In the genomic region with DNA sequence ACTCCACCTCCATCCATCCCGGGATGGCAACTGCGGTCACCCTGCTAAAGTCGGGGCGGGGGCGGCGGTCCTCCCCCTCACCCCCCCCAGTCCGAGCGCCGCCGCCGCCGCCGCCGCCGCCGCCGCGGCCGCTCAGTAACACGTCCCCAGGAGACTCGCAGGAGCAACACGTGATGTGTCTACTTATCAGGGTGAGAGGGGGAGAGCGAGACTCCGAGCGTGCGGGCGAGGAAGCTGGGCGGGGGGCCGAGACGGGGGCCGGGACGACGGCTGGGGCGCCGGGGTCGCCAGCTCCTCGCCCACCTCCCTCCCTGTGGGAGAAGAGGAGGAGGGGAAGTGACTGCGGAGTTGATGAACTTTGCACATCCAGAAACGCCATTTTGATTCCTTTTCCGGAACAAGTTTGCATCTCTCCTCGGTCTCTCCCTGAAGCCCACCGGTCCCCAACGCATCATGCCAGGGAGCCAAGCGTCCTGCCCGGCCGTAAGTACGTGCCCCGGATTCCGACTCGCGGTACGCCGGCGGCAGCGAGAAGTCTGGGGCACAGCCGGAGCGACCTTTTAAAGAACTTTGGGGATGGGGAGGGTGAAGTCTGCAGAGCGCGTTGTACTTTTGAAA, we compare ENCODE assay signal across 8 cellular contexts. TPM values are rescaled to one million over a fixed set of nuclear protein-coding genes. Genes with fewer than 3 reads are reported as not detected.
A peak's percentile ranks its signal among the peaks of the same experiment; 100 is the strongest.
DNase-seq lines count a peak whose midpoint lies in the region; ATAC-seq and TF ChIP-seq lines count a peak whose summit lies in the region.

A gene with protein sequence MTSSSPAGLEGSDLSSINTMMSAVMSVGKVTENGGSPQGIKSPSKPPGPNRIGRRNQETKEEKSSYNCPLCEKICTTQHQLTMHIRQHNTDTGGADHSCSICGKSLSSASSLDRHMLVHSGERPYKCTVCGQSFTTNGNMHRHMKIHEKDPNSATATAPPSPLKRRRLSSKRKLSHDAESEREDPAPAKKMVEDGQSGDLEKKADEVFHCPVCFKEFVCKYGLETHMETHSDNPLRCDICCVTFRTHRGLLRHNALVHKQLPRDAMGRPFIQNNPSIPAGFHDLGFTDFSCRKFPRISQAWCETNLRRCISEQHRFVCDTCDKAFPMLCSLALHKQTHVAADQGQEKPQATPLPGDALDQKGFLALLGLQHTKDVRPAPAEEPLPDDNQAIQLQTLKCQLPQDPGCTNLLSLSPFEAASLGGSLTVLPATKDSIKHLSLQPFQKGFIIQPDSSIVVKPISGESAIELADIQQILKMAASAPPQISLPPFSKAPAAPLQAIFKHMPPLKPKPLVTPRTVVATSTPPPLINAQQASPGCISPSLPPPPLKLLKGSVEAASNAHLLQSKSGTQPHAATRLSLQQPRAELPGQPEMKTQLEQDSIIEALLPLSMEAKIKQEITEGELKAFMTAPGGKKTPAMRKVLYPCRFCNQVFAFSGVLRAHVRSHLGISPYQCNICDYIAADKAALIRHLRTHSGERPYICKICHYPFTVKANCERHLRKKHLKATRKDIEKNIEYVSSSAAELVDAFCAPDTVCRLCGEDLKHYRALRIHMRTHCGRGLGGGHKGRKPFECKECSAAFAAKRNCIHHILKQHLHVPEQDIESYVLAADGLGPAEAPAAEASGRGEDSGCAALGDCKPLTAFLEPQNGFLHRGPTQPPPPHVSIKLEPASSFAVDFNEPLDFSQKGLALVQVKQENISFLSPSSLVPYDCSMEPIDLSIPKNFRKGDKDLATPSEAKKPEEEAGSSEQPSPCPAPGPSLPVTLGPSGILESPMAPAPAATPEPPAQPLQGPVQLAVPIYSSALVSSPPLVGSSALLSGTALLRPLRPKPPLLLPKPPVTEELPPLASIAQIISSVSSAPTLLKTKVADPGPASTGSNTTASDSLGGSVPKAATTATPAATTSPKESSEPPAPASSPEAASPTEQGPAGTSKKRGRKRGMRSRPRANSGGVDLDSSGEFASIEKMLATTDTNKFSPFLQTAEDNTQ (N-terminal part only) (plus strand): TSS at position 384 of the 618 bp plus-strand sequence. CDS start 73,951 bp downstream, outside the sequence.

- peaks cover 37% of the 10 kb centered on the region for H3K4me1 Mint-ChIP-seq in activated CD4-positive, alpha-beta T cell treated with anti-CD3 and anti-CD28 coated beads, Interleukin-2, amount 10 ng/mL, durations not matched to agents 7 days and 5 days

- CTCF ChIA-PET in activated CD4-positive, alpha-beta T cell treated with anti-CD3 and anti-CD28 coated beads, Interleukin-2, amount 10 ng/mL, durations not matched to agents 7 days and 5 days (lab: Charles Lee), result no interaction called here

- TF ChIP-seq CTCF in dorsolateral prefrontal cortex (IDR thresholded peaks at IDR 0.05 in 54 of 56, conservative IDR thresholded peaks at IDR 0.05 in 2 of 56; ENCODE audit: low read depth in 1 of 56, partially characterized antibody in 56 of 56) (no peak), lower leg skin (IDR thresholded peaks at IDR 0.05) (no peak)

- H3K27ac Mint-ChIP-seq in activated CD4-positive, alpha-beta T cell treated with anti-CD3 and anti-CD28 coated beads, Interleukin-2, amount 10 ng/mL, durations not matched to agents 7 days and 5 days, result peak within 1 kb of the TSS; percentile 95

- peak within 1 kb of the TSS in 53 of 59 donors; percentile 25 to 89 (median 69) for H3K27ac ChIP-seq in dorsolateral prefrontal cortex

- peaks cover 0 to 51% (median 14%) of the 10 kb centered on the region in 45 donors for H3K27me3 ChIP-seq in dorsolateral prefrontal cortex

- peak within 1 kb of the TSS; percentile 95 for H3K4me3 Mint-ChIP-seq in activated CD4-positive, alpha-beta T cell treated with anti-CD3 and anti-CD28 coated beads, Interleukin-2, amount 10 ng/mL, durations not matched to agents 7 days and 5 days

- H3K4me3 ChIP-seq in dorsolateral prefrontal cortex (peak within 1 kb of the TSS; percentile 54 to 87 (median 73)), lower leg skin (ENCODE audit: low read depth, poor library complexity, severe bottlenecking) (peak within 1 kb of the TSS; percentile 83)

- POLR2A ChIA-PET in activated CD4-positive, alpha-beta T cell treated with anti-CD3 and anti-CD28 coated beads, Interleukin-2, amount 10 ng/mL, durations not matched to agents 7 days and 5 days (lab: Charles Lee), result no interaction called here

- no peaks in the 10 kb centered on the region for H3K27me3 Mint-ChIP-seq in activated CD4-positive, alpha-beta T cell treated with anti-CD3 and anti-CD28 coated beads, Interleukin-2, amount 10 ng/mL, durations not matched to agents 7 days and 5 days

- intact Hi-C loops in dorsolateral prefrontal cortex (cut with DNase I) (loop anchor here in 1 of 2 donors (10.0 kb wide), 1 partner anchor 137 kb away; no protein-coding TSS in a partner anchor), lower leg skin (cut with DNase I; ENCODE audit: low total_unique reads) (no loop called here)

- TF ChIP-seq POLR2A in lower leg skin (IDR thresholded peaks at IDR 0.05), result no peak

- peak; percentile 68 for ATAC-seq in HG02885 (IDR thresholded peaks at IDR 0.05; ENCODE audit: poor library complexity, unreplicated experiment)

- no peaks in the 10 kb centered on the region for H3K9me3 Mint-ChIP-seq in activated CD4-positive, alpha-beta T cell treated with anti-CD3 and anti-CD28 coated beads, Interleukin-2, amount 10 ng/mL, durations not matched to agents 7 days and 5 days

- 1% methylated on average over 27 to 40 of the region's 59 CpGs for WGBS in lower leg skin, 2 donors

- H3K36me3 Mint-ChIP-seq in activated CD4-positive, alpha-beta T cell treated with anti-CD3 and anti-CD28 coated beads, Interleukin-2, amount 10 ng/mL, durations not matched to agents 7 days and 5 days (ENCODE audit: low read depth), result peaks cover 10% of the 10 kb centered on the region

- peak; percentile 60 for DNase-seq in NCI-H1436 (lab: John Stamatoyannopoulos, UW)
- DNase-seq in NCI-H1436 treated with DMSO at 0.1 percent for 48 hours (lab: John Stamatoyannopoulos, UW), result no peak
- peak; percentile 58 for DNase-seq in NCI-H2227 (lab: John Stamatoyannopoulos, UW; ENCODE audit: unreplicated experiment)
- peak; percentile 61 for DNase-seq in activated CD4-positive, alpha-beta T cell treated with anti-CD3 and anti-CD28 coated beads, Interleukin-2, amount 10 ng/mL, durations not matched to agents 7 days and 5 days
- DNase-seq in dorsolateral prefrontal cortex, result no peak
- peak; percentile 54 to 92 for DNase-seq in lower leg skin (ENCODE audit: low spot score in 2 of 2)
- DNase-seq in stimulated activated CD8-positive, alpha-beta memory T cell treated with anti-CD3 and anti-CD28 coated beads, Interleukin-12 subunit alpha, Interleukin-12 subunit beta, amount 100 ng/mL, for 4 hours (ENCODE audit: low read depth), result peak; percentile 52

RNA-seq across cellular contexts. Expression of the gene that starts here (rescaled TPM):
- total RNA-seq in activated CD4-positive, alpha-beta T cell treated with anti-CD3 and anti-CD28 coated beads, Interleukin-2, amount 10 ng/mL, durations not matched to agents 7 days and 5 days, result 10 to 100 TPM; 27.2 to 30.1 TPM
- total RNA-seq in dorsolateral prefrontal cortex (10 to 100 TPM in 27 of 120 experiments, 1 to 10 TPM in 93; 3.4 to 21.0 (median 7.6) TPM), lower leg skin (10 to 100 TPM; 40.8 to 68.6 (median 54.4) TPM)

Comparison
In these comparisons a context has a peak if more than half of its experiments do, and no peak if none do; other contexts are left out.
1. DNase-seq: peak in NCI-H1436 (single experiment), NCI-H2227 (single experiment), activated CD4-positive, alpha-beta T cell treated with anti-CD3 and anti-CD28 coated beads, Interleukin-2, amount 10 ng/mL, durations not matched to agents 7 days and 5 days (single experiment), lower leg skin (2 of 2) and stimulated activated CD8-positive, alpha-beta memory T cell treated with anti-CD3 and anti-CD28 coated beads, Interleukin-12 subunit alpha, Interleukin-12 subunit beta, amount 100 ng/mL, for 4 hours (single experiment); none in NCI-H1436 treated with DMSO at 0.1 percent for 48 hours (single experiment) and dorsolateral prefrontal cortex (0 of 10).